10 cellular contexts compared by ENCODE assay signal in the genomic region with DNA sequence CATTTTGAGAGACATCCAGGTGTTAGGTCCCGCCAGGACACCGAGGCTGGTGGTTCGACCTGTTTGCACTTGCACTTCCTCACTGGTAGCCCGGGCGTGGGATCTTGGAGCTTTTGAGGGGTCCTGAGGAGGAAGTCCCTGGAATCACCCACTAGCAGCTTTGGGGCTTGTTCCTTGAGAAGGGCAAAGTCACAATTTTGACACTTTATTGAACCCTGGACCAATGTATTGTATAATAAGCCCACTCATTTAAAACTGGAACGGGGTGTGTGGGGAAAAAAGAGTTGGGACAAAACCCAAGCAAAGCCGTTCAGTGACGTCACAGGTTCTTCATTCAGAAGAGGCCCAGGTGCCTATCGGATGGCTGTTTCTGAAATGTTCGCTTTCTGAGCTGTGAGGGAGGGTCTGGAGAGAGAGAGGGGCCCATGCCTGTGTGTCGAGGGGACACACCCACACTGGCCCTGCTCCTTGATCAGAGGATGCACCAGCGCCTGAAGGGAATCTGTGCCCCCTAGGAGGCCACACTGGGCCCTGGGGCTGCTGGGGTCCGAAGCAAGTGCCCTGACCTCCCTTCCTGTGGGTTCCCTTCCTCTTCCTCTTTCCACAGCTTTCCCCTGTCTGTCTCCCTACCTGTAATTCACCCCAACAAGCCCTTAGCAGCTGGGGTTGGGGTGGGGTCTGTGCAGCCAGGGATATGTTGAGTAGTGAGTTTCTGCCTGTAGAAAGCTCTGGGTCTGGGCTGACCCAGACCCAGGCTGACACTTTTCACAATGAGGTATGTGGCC. TPM values are rescaled to one million over a fixed set of nuclear protein-coding genes. Genes with fewer than 3 reads are reported as not detected.
DNase-seq lines count a peak whose midpoint lies in the region; ATAC-seq, FAIRE-seq and TF ChIP-seq lines count a peak whose summit lies in the region.
"Had no signal": no experiment of that assay in that cellular context is flagged by ENCODE, and none has a peak within 500 bp of the region (broad histone marks: within the 10 kb centered on the region; RNA-seq: fewer than 3 reads in every experiment).

No MANE protein-coding gene starts in this region.

- no peak for FAIRE-seq in HTR-8/SVneo (lab: Jason Lieb, UNC)

- peak overlapping the region; percentile 89 for H3K27ac Mint-ChIP-seq in activated CD8-positive, alpha-beta T cell treated with anti-CD3 and anti-CD28 coated beads for 36 hours
- H3K27ac Mint-ChIP-seq in glutamatergic neuron (ENCODE audit: unreplicated experiment): peak overlapping the region; percentile 93
- no peak overlapping the region for H3K27ac Mint-ChIP-seq in endothelial cell (ENCODE audit: unreplicated experiment)

- peak overlapping the region in 1 of 2 donors; percentile 77 for H3K4me3 ChIP-seq in testis

- H3K36me3 ChIP-seq in testis (ENCODE audit: low read depth, missing control alignments): no peaks in the 10 kb centered on the region

- H3K4me3 Mint-ChIP-seq in activated T-cell treated with anti-CD3 and anti-CD28 coated beads, Interleukin-2, amount 50 U/mL, for 4 hours: peak overlapping the region; percentile 90
- H3K4me3 Mint-ChIP-seq in activated CD8-positive, alpha-beta T cell treated with anti-CD3 and anti-CD28 coated beads for 36 hours: peak overlapping the region; percentile 90
- H3K4me3 Mint-ChIP-seq in glutamatergic neuron (ENCODE audit: unreplicated experiment): peak overlapping the region; percentile 96
- no peak overlapping the region for H3K4me3 Mint-ChIP-seq in endothelial cell (ENCODE audit: unreplicated experiment)

- no peaks in the 10 kb centered on the region for H3K27me3 ChIP-seq in testis

- WGBS in testis, 2 donors: 68 to 75% methylated on average over 12 to 13 of the region's 13 CpGs

- H3K4me1 Mint-ChIP-seq in activated T-cell treated with anti-CD3 and anti-CD28 coated beads, Interleukin-2, amount 50 U/mL, for 4 hours (ENCODE audit: low read depth): peaks cover 89% of the 10 kb centered on the region
- H3K4me1 Mint-ChIP-seq in activated CD8-positive, alpha-beta T cell treated with anti-CD3 and anti-CD28 coated beads for 36 hours (ENCODE audit: low read depth): peaks cover 81% of the 10 kb centered on the region
- H3K4me1 Mint-ChIP-seq in glutamatergic neuron (ENCODE audit: low read depth, unreplicated experiment): peaks cover 50% of the 10 kb centered on the region
- peaks cover 36% of the 10 kb centered on the region for H3K4me1 Mint-ChIP-seq in endothelial cell (ENCODE audit: unreplicated experiment)

- no peaks in the 10 kb centered on the region for H3K27me3 Mint-ChIP-seq in activated T-cell treated with anti-CD3 and anti-CD28 coated beads, Interleukin-2, amount 50 U/mL, for 4 hours (ENCODE audit: low read depth)
- no peaks in the 10 kb centered on the region for H3K27me3 Mint-ChIP-seq in activated CD8-positive, alpha-beta T cell treated with anti-CD3 and anti-CD28 coated beads for 36 hours
- H3K27me3 Mint-ChIP-seq in glutamatergic neuron (ENCODE audit: unreplicated experiment) (peaks cover 16% of the 10 kb centered on the region), endothelial cell (ENCODE audit: unreplicated experiment) (peaks cover 6% of the 10 kb centered on the region)

- POLR2A ChIA-PET in activated CD8-positive, alpha-beta T cell treated with anti-CD3 and anti-CD28 coated beads for 36 hours (lab: Charles Lee): interaction anchor here (0.8 kb wide), 1 partner anchor 9 kb away, joined by 3 read pairs; no protein-coding TSS in a partner anchor

- DNase-seq in activated T-cell treated with anti-CD3 and anti-CD28 coated beads, Interleukin-2, amount 50 U/mL, for 4 hours: no peak
- no peak for DNase-seq in activated T-cell treated with anti-CD3 and anti-CD28 coated beads, Interleukin-2, amount 50 U/mL, for 1 hour
- no peak for DNase-seq in activated CD8-positive, alpha-beta T cell treated with anti-CD3 and anti-CD28 coated beads for 36 hours
- DNase-seq in glutamatergic neuron (no peak), testis (no peak), foreskin melanocyte (no peak), HTR-8/SVneo (ENCODE audit: insufficient read length, low spot score) (no peak), endothelial cell (ENCODE audit: low spot score) (no peak)
- DNase-seq: GOT3; stimulated activated CD4-positive, alpha-beta T cell treated with anti-CD3 and anti-CD28 coated beads, Interleukin-2, amount 100 ng/mL, for 48 hours had no signal

- H3K4me1 ChIP-seq in testis: peaks cover 41% of the 10 kb centered on the region

- TF ChIP-seq POLR2A in testis (IDR thresholded peaks at IDR 0.05): no peak

- no peaks in the 10 kb centered on the region for H3K9me3 Mint-ChIP-seq in activated T-cell treated with anti-CD3 and anti-CD28 coated beads, Interleukin-2, amount 50 U/mL, for 4 hours
- no peaks in the 10 kb centered on the region for H3K9me3 Mint-ChIP-seq in activated CD8-positive, alpha-beta T cell treated with anti-CD3 and anti-CD28 coated beads for 36 hours
- H3K9me3 Mint-ChIP-seq in glutamatergic neuron (ENCODE audit: unreplicated experiment) (peaks cover 7% of the 10 kb centered on the region), endothelial cell (ENCODE audit: unreplicated experiment) (no peaks in the 10 kb centered on the region)

- H3K36me3 Mint-ChIP-seq in activated T-cell treated with anti-CD3 and anti-CD28 coated beads, Interleukin-2, amount 50 U/mL, for 4 hours (ENCODE audit: insufficient read depth): no peaks in the 10 kb centered on the region
- H3K36me3 Mint-ChIP-seq in activated CD8-positive, alpha-beta T cell treated with anti-CD3 and anti-CD28 coated beads for 36 hours (ENCODE audit: low read depth): peaks cover 2% of the 10 kb centered on the region
- H3K36me3 Mint-ChIP-seq in glutamatergic neuron (ENCODE audit: unreplicated experiment) (no peaks in the 10 kb centered on the region), endothelial cell (ENCODE audit: low read depth, unreplicated experiment) (peaks cover 8% of the 10 kb centered on the region)

- H3K9me3 ChIP-seq in testis: no peaks in the 10 kb centered on the region

- intact Hi-C loops in activated CD8-positive, alpha-beta T cell treated with anti-CD3 and anti-CD28 coated beads for 36 hours (cut with micrococcal nuclease): loop anchor here (10.0 kb wide), 1 partner anchor 54 kb away; no protein-coding TSS in a partner anchor
- intact Hi-C loops in testis (cut with DNase I; ENCODE audit: low total_unique reads): no loop called here

- ATAC-seq in activated T-cell treated with anti-CD3 and anti-CD28 coated beads, Interleukin-2, amount 50 U/mL, for 4 hours: no peak
- ATAC-seq in activated CD8-positive, alpha-beta T cell treated with anti-CD3 and anti-CD28 coated beads for 36 hours: no peak

- TF ChIP-seq CTCF in activated CD8-positive, alpha-beta T cell treated with anti-CD3 and anti-CD28 coated beads for 36 hours (IDR thresholded peaks at IDR 0.05): no peak
- TF ChIP-seq CTCF in glutamatergic neuron (IDR thresholded peaks at IDR 0.05; ENCODE audit: partially characterized antibody, unreplicated experiment) (no peak), testis (IDR thresholded peaks at IDR 0.05) (no peak), endothelial cell (IDR thresholded peaks at IDR 0.05; ENCODE audit: unreplicated experiment) (no peak)

- CTCF ChIA-PET in activated CD8-positive, alpha-beta T cell treated with anti-CD3 and anti-CD28 coated beads for 36 hours (lab: Charles Lee): interaction anchor here (0.7 to 14.1 kb wide), 3 partner anchors 33 to 66 kb away, joined by 3 to 282 read pairs (median 3); no protein-coding TSS in a partner anchor

- peak overlapping the region; percentile 83 to 85 for H3K27ac ChIP-seq in testis

RNA-seq across cellular contexts. Expression of a gene that starts 2.6 kb away (rescaled TPM):
- total RNA-seq in activated T-cell treated with anti-CD3 and anti-CD28 coated beads, Interleukin-2, amount 50 U/mL, for 4 hours: 10 to 100 TPM; 30.3 to 40.0 (median 34.1) TPM
- 10 to 100 TPM; 31.9 to 36.5 TPM for total RNA-seq in activated CD8-positive, alpha-beta T cell treated with anti-CD3 and anti-CD28 coated beads for 36 hours
- total RNA-seq in glutamatergic neuron (ENCODE audit: unreplicated experiment) (142 TPM), testis (100 to 1,000 TPM in 1 of 2 donors, 10 to 100 TPM in 1; 90.0 to 198 TPM), endothelial cell (ENCODE audit: unreplicated experiment) (16.4 TPM)
- 169 TPM for polyA plus RNA-seq in testis (ENCODE audit: insufficient read depth, low read depth, low replicate concordance)
